ENCODE assay signal across 26 cellular contexts in the genomic region with DNA sequence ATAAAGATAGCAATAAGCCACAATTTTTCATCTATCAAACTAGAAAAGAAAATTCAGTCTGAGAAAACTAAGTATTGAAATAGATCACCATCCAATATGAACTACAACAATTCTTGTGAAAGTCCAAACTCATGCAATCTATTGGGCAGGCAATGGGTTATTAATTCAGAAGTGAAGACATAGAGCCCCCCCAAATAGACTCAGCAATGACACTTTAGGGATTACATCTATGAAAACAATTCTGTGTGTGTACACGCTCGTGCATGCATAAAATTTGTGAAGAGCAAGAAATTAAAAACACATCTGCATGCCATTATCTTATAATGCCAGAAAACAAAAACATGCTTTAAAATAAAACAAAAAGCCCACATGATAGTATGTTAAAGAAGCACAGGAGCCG.
DNase-seq lines count a peak whose midpoint lies in the region; ATAC-seq, FAIRE-seq and TF ChIP-seq lines count a peak whose summit lies in the region.
"Had no signal": no experiment of that assay in that cellular context is flagged by ENCODE, and none has a peak within 500 bp of the region (broad histone marks: within the 10 kb centered on the region; RNA-seq: fewer than 3 reads in every experiment).

No MANE protein-coding gene starts in this region.

- H3K36me3 Mint-ChIP-seq in activated T-cell treated with anti-CD3 and anti-CD28 coated beads, Interleukin-2, amount 50 U/mL, for 4 hours (ENCODE audit: insufficient read depth), result peaks cover 8% of the 10 kb centered on the region
- peaks cover 8% of the 10 kb centered on the region for H3K36me3 Mint-ChIP-seq in activated CD4-positive, alpha-beta T cell treated with anti-CD3 and anti-CD28 coated beads for 36 hours (ENCODE audit: low read depth)

- no peak overlapping the region for H3K4me3 ChIP-seq in A549
- no peak overlapping the region for H3K4me3 ChIP-seq in AG10803 (ENCODE audit: low read length)
- H3K4me3 ChIP-seq: BLaER1 had no signal

- DNase-seq in A549 (ENCODE audit: low read depth in 1 of 2, low spot score in 1 of 2), result no peak
- DNase-seq in AG10803 (ENCODE audit: low read depth), result peak; percentile 40
- peak; percentile 32 for DNase-seq in fibroblast of gingiva (ENCODE audit: low read depth)
- no peak for DNase-seq in activated T-cell treated with anti-CD3 and anti-CD28 coated beads, Interleukin-2, amount 50 U/mL, for 4 hours
- no peak for DNase-seq in RCC 7860 (ENCODE audit: low spot score)
- no peak for DNase-seq in activated CD4-positive, alpha-beta T cell treated with anti-CD3 and anti-CD28 coated beads for 36 hours
- no peak for DNase-seq in NCI-H2171 treated with DMSO at 0.1 percent for 48 hours (lab: John Stamatoyannopoulos, UW)
- DNase-seq: 8988T; BE2C; C1 segment of cervical spinal cord; CD4-positive, alpha-beta memory T cell; CD4-positive, CD25-positive, alpha-beta regulatory T cell; CD8-positive, alpha-beta memory T cell; COR-L47; DMS 273 treated with DMSO at 0.1 percent for 48 hours; DMS153; DMS53; DMS79; GF-D8 had no signal

- H3K27ac Mint-ChIP-seq in activated CD4-positive, alpha-beta T cell treated with anti-CD3 and anti-CD28 coated beads for 36 hours, result no peak overlapping the region
- H3K27ac Mint-ChIP-seq: CD14-positive monocyte; CD4-positive, CD25-positive, alpha-beta regulatory T cell had no signal

- H3K4me2 ChIP-seq in A549, result no peak overlapping the region
- H3K4me2 ChIP-seq: BLaER1 had no signal

- H3K4me1 ChIP-seq in A549, result peaks cover 11% of the 10 kb centered on the region; the same call in 2 of the 3 replicates
- H3K4me1 ChIP-seq: BE2C, BLaER1 had no signal

- TF ChIP-seq RAD21 in A549 (conservative IDR thresholded peaks at IDR 0.05 in 1 of 2, IDR thresholded peaks at IDR 0.05 in 1 of 2), result no peak

- no peak overlapping the region for H3K4me3 Mint-ChIP-seq in activated T-cell treated with anti-CD3 and anti-CD28 coated beads, Interleukin-2, amount 50 U/mL, for 4 hours
- H3K4me3 Mint-ChIP-seq in activated CD4-positive, alpha-beta T cell treated with anti-CD3 and anti-CD28 coated beads for 36 hours, result no peak overlapping the region
- H3K4me3 Mint-ChIP-seq: CD14-positive monocyte; CD8-positive, alpha-beta memory T cell had no signal

- no peak for TF ChIP-seq EP300 in A549 (IDR thresholded peaks at IDR 0.05)

- TF ChIP-seq POLR2A in A549 (IDR thresholded peaks at IDR 0.05; ENCODE audit: low read length), result no peak

- no peaks in the 10 kb centered on the region for H3K9me3 ChIP-seq in A549
- H3K9me3 ChIP-seq: BE2C, BLaER1 had no signal

- POLR2A ChIA-PET in A549 (lab: Yijun Ruan, JAX), result no interaction called here
- POLR2A ChIA-PET in activated CD4-positive, alpha-beta T cell treated with anti-CD3 and anti-CD28 coated beads for 36 hours (lab: Charles Lee), result interaction anchor here (0.7 kb wide), 1 partner anchor 21 kb away, joined by 3 read pairs; no protein-coding TSS in a partner anchor

- FAIRE-seq in A549 (lab: Jason Lieb, UNC) (peak; percentile 18), endometrium (lab: Jason Lieb, UNC) (peak; percentile 72), RCC 7860 (lab: Jason Lieb, UNC) (no peak)
- FAIRE-seq: A204.1, G401.6, GM12891, GM19239 had no signal

- CTCF ChIA-PET in A549 (lab: Yijun Ruan, JAX), result no interaction called here
- CTCF ChIA-PET in activated CD4-positive, alpha-beta T cell treated with anti-CD3 and anti-CD28 coated beads for 36 hours (lab: Charles Lee), result no interaction called here

- ATAC-seq in A549, result no peak
- ATAC-seq in activated T-cell treated with anti-CD3 and anti-CD28 coated beads, Interleukin-2, amount 50 U/mL, for 4 hours, result no peak
- no peak for ATAC-seq in activated CD4-positive, alpha-beta T cell treated with anti-CD3 and anti-CD28 coated beads for 36 hours

- intact Hi-C loops in activated CD4-positive, alpha-beta T cell treated with anti-CD3 and anti-CD28 coated beads for 36 hours (cut with DNase I, micrococcal nuclease), result no loop called here

- peaks cover 51% of the 10 kb centered on the region for H3K4me1 Mint-ChIP-seq in activated T-cell treated with anti-CD3 and anti-CD28 coated beads, Interleukin-2, amount 50 U/mL, for 4 hours (ENCODE audit: low read depth)
- peaks cover 32% of the 10 kb centered on the region for H3K4me1 Mint-ChIP-seq in activated CD4-positive, alpha-beta T cell treated with anti-CD3 and anti-CD28 coated beads for 36 hours

- H3K27ac ChIP-seq in A549, result no peak overlapping the region
- H3K27ac ChIP-seq: BLaER1 had no signal

- 96% methylated on average over 3 of the region's 3 CpGs for WGBS in A549 (ENCODE audit: missing lambda C conversion rate)

- no peak for TF ChIP-seq CTCF in A549 (IDR thresholded peaks at IDR 0.05)
- TF ChIP-seq CTCF in AG10803 (conservative IDR thresholded peaks at IDR 0.05; ENCODE audit: low read length), result no peak

- no peaks in the 10 kb centered on the region for H3K27me3 Mint-ChIP-seq in activated T-cell treated with anti-CD3 and anti-CD28 coated beads, Interleukin-2, amount 50 U/mL, for 4 hours (ENCODE audit: low read depth)
- no peaks in the 10 kb centered on the region for H3K27me3 Mint-ChIP-seq in activated CD4-positive, alpha-beta T cell treated with anti-CD3 and anti-CD28 coated beads for 36 hours
- H3K27me3 Mint-ChIP-seq: CD4-positive, alpha-beta memory T cell; CD4-positive, CD25-positive, alpha-beta regulatory T cell; CD8-positive, alpha-beta memory T cell had no signal

- no peaks in the 10 kb centered on the region for H3K9me3 Mint-ChIP-seq in activated T-cell treated with anti-CD3 and anti-CD28 coated beads, Interleukin-2, amount 50 U/mL, for 4 hours
- no peaks in the 10 kb centered on the region for H3K9me3 Mint-ChIP-seq in activated CD4-positive, alpha-beta T cell treated with anti-CD3 and anti-CD28 coated beads for 36 hours (ENCODE audit: low read depth)
- H3K9me3 Mint-ChIP-seq: CD8-positive, alpha-beta memory T cell had no signal

TF ChIP-seq in A549, 52 proteins besides CTCF, POLR2A, EP300 and RAD21:
- TF ChIP-seq PHF8 (IDR thresholded peaks at IDR 0.05; ENCODE audit: borderline replicate concordance, low read depth) (no peak), ZNF302 (CRISPR knock-in tag; IDR thresholded peaks at IDR 0.05) (no peak), ELK1 (IDR thresholded peaks at IDR 0.05; ENCODE audit: low read depth, low read length) (no peak)

Comparison
In these comparisons a context has a peak if more than half of its experiments do, and no peak if none do; other contexts are left out.
1. DNase-seq: peak in AG10803 (single experiment) and fibroblast of gingiva (single experiment); none in A549 (0 of 2), activated T-cell treated with anti-CD3 and anti-CD28 coated beads, Interleukin-2, amount 50 U/mL, for 4 hours (single experiment), RCC 7860 (single experiment), activated CD4-positive, alpha-beta T cell treated with anti-CD3 and anti-CD28 coated beads for 36 hours (single experiment) and NCI-H2171 treated with DMSO at 0.1 percent for 48 hours (single experiment).